In the genomic region with DNA sequence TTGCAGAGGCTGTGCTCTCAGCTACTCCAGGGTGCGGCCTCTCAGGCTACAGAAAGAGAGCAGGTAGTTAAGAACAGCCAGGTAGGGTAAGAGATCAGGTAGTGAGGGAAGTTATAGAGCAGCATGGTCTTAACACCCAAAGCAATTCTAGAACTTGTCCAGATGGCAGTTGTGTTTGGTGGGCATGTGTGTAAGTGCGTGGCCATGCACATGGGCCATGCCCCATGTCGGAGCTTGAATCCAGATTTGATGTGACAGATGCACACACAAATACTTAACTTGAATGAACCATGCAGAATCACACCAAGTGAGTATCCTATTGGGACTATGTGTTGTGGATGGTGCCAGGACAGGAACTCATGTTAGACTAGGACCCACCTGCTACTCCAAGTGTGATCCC, we compare ENCODE assay signal across 17 cellular contexts.
"Had no signal": no experiment of that assay in that cellular context is flagged by ENCODE, and none has a peak within 500 bp of the region (broad histone marks: within the 10 kb centered on the region; RNA-seq: fewer than 3 reads in every experiment).

No MANE protein-coding gene starts in this region.

- DNase-seq: dermis blood vessel endothelial cell; effector memory CD8-positive, alpha-beta T cell; foreskin fibroblast; gastrocnemius medialis; head of caudate nucleus; kidney; natural killer cell; occipital lobe; pancreas; right lobe of liver; small intestine; stimulated activated CD4-positive, alpha-beta T cell treated with anti-CD3 and anti-CD28 coated beads, Interleukin-15, amount 100 ng/mL, for 24 hours; stimulated activated CD4-positive, alpha-beta T cell treated with anti-CD3 and anti-CD28 coated beads, Interleukin-2, amount 100 ng/mL, for 48 hours; stimulated activated naive CD4-positive, alpha-beta T cell; stimulated activated naive CD8-positive, alpha-beta T cell treated with anti-CD3 and anti-CD28 coated beads, Interleukin-15, amount 100 ng/mL, for 72 hours; trophoblast cell had no signal

- H3K4me3 Mint-ChIP-seq: effector memory CD8-positive, alpha-beta T cell; memory B cell; natural killer cell; stimulated activated naive CD8-positive, alpha-beta T cell treated with anti-CD3 and anti-CD28 coated beads, Interleukin-15, amount 100 ng/mL, for 72 hours had no signal

- H3K9me3 Mint-ChIP-seq: effector memory CD8-positive, alpha-beta T cell; memory B cell; natural killer cell; stimulated activated naive CD8-positive, alpha-beta T cell treated with anti-CD3 and anti-CD28 coated beads, Interleukin-15, amount 100 ng/mL, for 72 hours had no signal

- H3K27ac Mint-ChIP-seq: effector memory CD8-positive, alpha-beta T cell; memory B cell; natural killer cell; stimulated activated naive CD8-positive, alpha-beta T cell treated with anti-CD3 and anti-CD28 coated beads, Interleukin-15, amount 100 ng/mL, for 72 hours had no signal

- H3K36me3 Mint-ChIP-seq: memory B cell, natural killer cell had no signal

- H3K4me1 Mint-ChIP-seq: memory B cell; natural killer cell; stimulated activated naive CD8-positive, alpha-beta T cell treated with anti-CD3 and anti-CD28 coated beads, Interleukin-15, amount 100 ng/mL, for 72 hours had no signal
